Comparison of ENCODE assay signal across 1 cellular context in the genomic region with DNA sequence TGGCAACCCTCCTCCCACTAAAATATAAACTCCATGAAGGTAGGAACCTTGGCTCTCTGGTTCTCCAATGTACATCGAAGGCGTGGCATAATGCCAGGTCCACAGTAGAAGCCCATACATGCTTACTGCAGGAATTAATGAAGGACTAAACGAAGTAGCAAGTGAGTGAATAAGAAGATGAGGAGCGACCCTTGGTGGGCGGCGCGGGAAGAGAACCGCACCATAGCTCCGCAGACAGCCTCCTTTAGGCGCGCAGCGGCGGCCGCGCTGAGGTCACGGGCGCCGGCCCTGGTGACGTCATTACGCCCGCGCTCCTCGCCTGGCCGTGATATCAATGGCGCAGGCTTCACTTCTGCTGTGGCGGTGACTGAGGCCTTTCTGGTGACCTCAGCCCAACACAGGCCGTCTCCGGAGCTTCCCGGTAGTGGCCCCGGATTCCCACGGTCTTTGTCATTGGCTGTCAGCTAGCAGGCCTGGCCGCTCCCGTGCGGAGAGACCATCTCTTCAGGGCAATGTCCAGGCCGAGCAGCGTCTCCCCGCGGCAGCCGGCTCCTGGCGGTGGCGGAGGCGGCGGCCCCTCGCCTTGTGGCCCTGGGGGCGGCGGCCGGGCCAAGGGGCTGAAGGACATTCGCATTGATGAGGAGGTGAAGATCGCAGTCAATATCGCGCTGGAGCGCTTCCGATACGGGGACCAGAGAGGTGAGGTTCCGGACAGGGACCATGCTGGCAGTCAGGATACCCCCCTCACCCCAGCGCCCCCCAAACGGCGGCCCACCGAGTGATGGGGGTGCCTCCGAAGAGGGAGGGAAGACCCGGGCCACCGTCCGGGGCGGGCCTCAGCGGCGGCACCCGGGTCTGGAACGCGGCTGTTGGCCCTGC.
TF ChIP-seq lines count a peak whose summit lies in the region.

Gene YTHDC2 (plus strand): TSS at position 311 of the 879 bp plus-strand sequence. CDS start 202 bp downstream, at position 513.

TF ChIP-seq in K562, 482 proteins besides CTCF, POLR2A, EP300 and RAD21 (continued from another document):
- TF ChIP-seq, protein P1, sequence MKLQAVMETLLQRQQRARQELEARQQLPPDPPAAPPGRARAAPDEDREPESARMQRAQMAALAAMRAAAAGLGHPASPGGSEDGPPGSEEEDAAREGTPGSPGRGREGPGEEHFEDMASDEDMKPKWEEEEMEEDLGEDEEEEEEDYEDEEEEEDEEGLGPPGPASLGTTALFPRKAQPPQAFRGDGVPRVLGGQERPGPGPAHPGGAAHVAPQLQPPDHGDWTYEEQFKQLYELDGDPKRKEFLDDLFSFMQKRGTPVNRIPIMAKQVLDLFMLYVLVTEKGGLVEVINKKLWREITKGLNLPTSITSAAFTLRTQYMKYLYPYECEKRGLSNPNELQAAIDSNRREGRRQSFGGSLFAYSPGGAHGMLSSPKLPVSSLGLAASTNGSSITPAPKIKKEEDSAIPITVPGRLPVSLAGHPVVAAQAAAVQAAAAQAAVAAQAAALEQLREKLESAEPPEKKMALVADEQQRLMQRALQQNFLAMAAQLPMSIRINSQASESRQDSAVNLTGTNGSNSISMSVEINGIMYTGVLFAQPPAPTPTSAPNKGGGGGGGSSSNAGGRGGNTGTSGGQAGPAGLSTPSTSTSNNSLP (IDR thresholded peaks at IDR 0.05; ENCODE audit: borderline replicate concordance, low read depth, low read length), result no peak
- TF ChIP-seq GTF2E2 (tag; IDR thresholded peaks at IDR 0.05) (peak; percentile 19; the same call in 1 of the 2 replicates), ZNF644 (tag; IDR thresholded peaks at IDR 0.05; ENCODE audit: low read depth) (no peak), ZZZ3 (IDR thresholded peaks at IDR 0.05) (no peak), SETDB1 (IDR thresholded peaks at IDR 0.05; ENCODE audit: low read length) (no peak), IRF1 (CRISPR knock-in tag; IDR thresholded peaks at IDR 0.05; ENCODE audit: borderline replicate concordance) (no peak), MLX (CRISPR knock-in tag; conservative IDR thresholded peaks at IDR 0.05) (no peak), ESRRA (IDR thresholded peaks at IDR 0.05; ENCODE audit: borderline replicate concordance, low read depth) (peak; percentile 39), SMC3 (conservative IDR thresholded peaks at IDR 0.05; ENCODE audit: insufficient read depth, low read depth, low read length) (0 out of 2 replicates have a peak, but pooled peaks have one; percentile 18), MYC (IDR thresholded peaks at IDR 0.05; ENCODE audit: low read depth, low read length) (peak; percentile 47; the same call in 1 of the 2 replicates), MYC (CRISPR knock-in tag; IDR thresholded peaks at IDR 0.05; ENCODE audit: borderline replicate concordance, low read depth) (0 out of 2 replicates have a peak, but pooled peaks have one; percentile 47), ZNF76 (CRISPR knock-in tag; IDR thresholded peaks at IDR 0.05; ENCODE audit: borderline replicate concordance) (no peak), CREM (IDR thresholded peaks at IDR 0.05; ENCODE audit: low read depth) (peak; percentile 98), TFAM (CRISPR knock-in tag; conservative IDR thresholded peaks at IDR 0.05) (no peak), ARID1B (IDR thresholded peaks at IDR 0.05) (peak; percentile 35; the same call in 1 of the 2 replicates), MTA1 (IDR thresholded peaks at IDR 0.05; ENCODE audit: borderline replicate concordance) (peak; percentile 84), CHD1 (IDR thresholded peaks at IDR 0.05; ENCODE audit: low read length) (no peak), ATF2 (CRISPR knock-in tag; IDR thresholded peaks at IDR 0.05) (peak; percentile 95), GATA2 (CRISPR knock-in tag; IDR thresholded peaks at IDR 0.05) (no peak), ZNF324 (CRISPR knock-in tag; IDR thresholded peaks at IDR 0.05) (no peak), NR3C1 (CRISPR knock-in tag; IDR thresholded peaks at IDR 0.05) (0 out of 2 replicates have a peak, but pooled peaks have one; percentile 54), RBM25 (IDR thresholded peaks at IDR 0.05; ENCODE audit: low read depth, low read length, severe bottlenecking) (no peak), LEF1 (IDR thresholded peaks at IDR 0.05) (no peak), CSDE1 (IDR thresholded peaks at IDR 0.05) (no peak), NBN (IDR thresholded peaks at IDR 0.05; ENCODE audit: low read depth) (peak; percentile 93), KAT2B (IDR thresholded peaks at IDR 0.05; ENCODE audit: low read depth, low read length) (no peak), HMGN3 (IDR thresholded peaks at IDR 0.05; ENCODE audit: borderline replicate concordance, extremely low read depth, insufficient read length, low read depth, low read length) (no peak), ZKSCAN3 (CRISPR knock-in tag; IDR thresholded peaks at IDR 0.05) (no peak), TRIM28 (IDR thresholded peaks at IDR 0.05) (peak; percentile 98), PHB2 (IDR thresholded peaks at IDR 0.05; ENCODE audit: low read depth) (no peak), FOXA1 (IDR thresholded peaks at IDR 0.05; ENCODE audit: borderline replicate concordance) (no peak)
- TF ChIP-seq, protein P2, sequence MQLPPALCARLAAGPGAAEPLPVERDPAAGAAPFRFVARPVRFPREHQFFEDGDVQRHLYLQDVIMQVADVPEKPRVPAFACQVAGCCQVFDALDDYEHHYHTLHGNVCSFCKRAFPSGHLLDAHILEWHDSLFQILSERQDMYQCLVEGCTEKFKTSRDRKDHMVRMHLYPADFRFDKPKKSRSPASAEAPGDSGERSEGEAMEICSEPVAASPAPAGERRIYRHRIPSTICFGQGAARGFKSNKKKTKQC (CRISPR knock-in tag; IDR thresholded peaks at IDR 0.05), result peak; percentile 87
- TF ChIP-seq, protein P3, sequence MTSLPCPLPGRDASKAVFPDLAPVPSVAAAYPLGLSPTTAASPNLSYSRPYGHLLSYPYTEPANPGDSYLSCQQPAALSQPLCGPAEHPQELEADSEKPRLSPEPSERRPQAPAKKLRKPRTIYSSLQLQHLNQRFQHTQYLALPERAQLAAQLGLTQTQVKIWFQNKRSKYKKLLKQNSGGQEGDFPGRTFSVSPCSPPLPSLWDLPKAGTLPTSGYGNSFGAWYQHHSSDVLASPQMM (CRISPR knock-in tag; IDR thresholded peaks at IDR 0.05), result no peak
- TF ChIP-seq, protein P4, sequence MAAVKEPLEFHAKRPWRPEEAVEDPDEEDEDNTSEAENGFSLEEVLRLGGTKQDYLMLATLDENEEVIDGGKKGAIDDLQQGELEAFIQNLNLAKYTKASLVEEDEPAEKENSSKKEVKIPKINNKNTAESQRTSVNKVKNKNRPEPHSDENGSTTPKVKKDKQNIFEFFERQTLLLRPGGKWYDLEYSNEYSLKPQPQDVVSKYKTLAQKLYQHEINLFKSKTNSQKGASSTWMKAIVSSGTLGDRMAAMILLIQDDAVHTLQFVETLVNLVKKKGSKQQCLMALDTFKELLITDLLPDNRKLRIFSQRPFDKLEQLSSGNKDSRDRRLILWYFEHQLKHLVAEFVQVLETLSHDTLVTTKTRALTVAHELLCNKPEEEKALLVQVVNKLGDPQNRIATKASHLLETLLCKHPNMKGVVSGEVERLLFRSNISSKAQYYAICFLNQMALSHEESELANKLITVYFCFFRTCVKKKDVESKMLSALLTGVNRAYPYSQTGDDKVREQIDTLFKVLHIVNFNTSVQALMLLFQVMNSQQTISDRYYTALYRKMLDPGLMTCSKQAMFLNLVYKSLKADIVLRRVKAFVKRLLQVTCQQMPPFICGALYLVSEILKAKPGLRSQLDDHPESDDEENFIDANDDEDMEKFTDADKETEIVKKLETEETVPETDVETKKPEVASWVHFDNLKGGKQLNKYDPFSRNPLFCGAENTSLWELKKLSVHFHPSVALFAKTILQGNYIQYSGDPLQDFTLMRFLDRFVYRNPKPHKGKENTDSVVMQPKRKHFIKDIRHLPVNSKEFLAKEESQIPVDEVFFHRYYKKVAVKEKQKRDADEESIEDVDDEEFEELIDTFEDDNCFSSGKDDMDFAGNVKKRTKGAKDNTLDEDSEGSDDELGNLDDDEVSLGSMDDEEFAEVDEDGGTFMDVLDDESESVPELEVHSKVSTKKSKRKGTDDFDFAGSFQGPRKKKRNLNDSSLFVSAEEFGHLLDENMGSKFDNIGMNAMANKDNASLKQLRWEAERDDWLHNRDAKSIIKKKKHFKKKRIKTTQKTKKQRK (IDR thresholded peaks at IDR 0.05; ENCODE audit: borderline replicate concordance, low read depth, low read length), result no peak
TF ChIP-seq in K562: peak in this region for 129.
